Comparison of ENCODE assay signal across 9 cellular contexts in genomic region chr2:216014006-216014405, GRCh38. TPM values are rescaled to one million over a fixed set of nuclear protein-coding genes. Genes with fewer than 3 reads are reported as not detected.
DNase-seq lines count a peak whose midpoint lies in the region; ATAC-seq, FAIRE-seq and TF ChIP-seq lines count a peak whose summit lies in the region.
"Had no signal": no experiment of that assay in that cellular context is flagged by ENCODE, and none has a peak within 500 bp of the region (broad histone marks: within the 10 kb centered on the region; RNA-seq: fewer than 3 reads in every experiment).

No MANE protein-coding gene starts in this region.

- peaks cover 6% of the 10 kb centered on the region for H3K27me3 Mint-ChIP-seq in T-helper 1 cell treated with Interleukin-12 subunit alpha and Interleukin-12 subunit beta and Interleukin-4 antibody, amounts not matched to agents 30 μg/mL and 1 μg/mL, for 36 hours (ENCODE audit: low read depth)
- H3K27me3 Mint-ChIP-seq in progenitor cell of endocrine pancreas = no peaks in the 10 kb centered on the region

- no peaks in the 10 kb centered on the region for H4K20me1 ChIP-seq in endothelial cell of umbilical vein (replicated peaks; ENCODE audit: control insufficient read depth, extremely low read depth, insufficient read depth, low read length)

- POLR2A ChIA-PET in Panc1 (lab: Charles Lee) = no interaction called here
- POLR2A ChIA-PET in endothelial cell of umbilical vein (lab: Charles Lee) = no interaction called here

- H2AFZ ChIP-seq in endothelial cell of umbilical vein (ENCODE audit: low read depth, low read length) = no peak overlapping the region

- no peaks in the 10 kb centered on the region for H3K27me3 ChIP-seq in Panc1 (ENCODE audit: control insufficient read depth, insufficient read depth, low read length)
- H3K27me3 ChIP-seq in endothelial cell of umbilical vein (ENCODE audit: control insufficient read depth in 2 of 2, insufficient read depth in 2 of 2, low read length in 2 of 2) = no peaks in the 10 kb centered on the region

- BruUV-seq in Panc1 (replicated peaks; lab: Mats Ljungman, UMichigan) (no TSS peak), endothelial cell of umbilical vein (replicated peaks; lab: Mats Ljungman, UMichigan) (no TSS peak)

- no peak for TF ChIP-seq POLR2A in endothelial cell of umbilical vein (IDR thresholded peaks at IDR 0.05; ENCODE audit: low read depth, low read length)

- no peaks in the 10 kb centered on the region for H3K79me2 ChIP-seq in endothelial cell of umbilical vein (ENCODE audit: control insufficient read depth, insufficient read depth, low read length)

- no peaks in the 10 kb centered on the region for H3K9me3 Mint-ChIP-seq in T-helper 1 cell treated with Interleukin-12 subunit alpha and Interleukin-12 subunit beta and Interleukin-4 antibody, amounts not matched to agents 30 μg/mL and 1 μg/mL, for 36 hours
- no peaks in the 10 kb centered on the region for H3K9me3 Mint-ChIP-seq in progenitor cell of endocrine pancreas (ENCODE audit: low read depth)

- H3K27ac ChIP-seq in Panc1 (ENCODE audit: low read length) = peak overlapping the region; percentile 49
- no peak overlapping the region for H3K27ac ChIP-seq in endothelial cell of umbilical vein (ENCODE audit: insufficient read depth, low read depth, low read length)

- peak overlapping the region; percentile 41 for H3K4me3 Mint-ChIP-seq in T-helper 1 cell treated with Interleukin-12 subunit alpha and Interleukin-12 subunit beta and Interleukin-4 antibody, amounts not matched to agents 30 μg/mL and 1 μg/mL, for 36 hours
- H3K4me3 Mint-ChIP-seq in progenitor cell of endocrine pancreas (ENCODE audit: low read depth) = peak overlapping the region; percentile 58

- no peaks in the 10 kb centered on the region for H3K9me1 ChIP-seq in endothelial cell of umbilical vein (replicated peaks; ENCODE audit: control insufficient read depth, extremely low read depth, insufficient read depth, low read length)

- CTCF ChIA-PET in Panc1 (lab: Charles Lee) (no interaction called here), endothelial cell of umbilical vein (lab: Charles Lee) (interaction anchor here (1.1 to 1.4 kb wide), 2 partner anchors 9 to 11 kb away, joined by 3 to 4 read pairs; no protein-coding TSS in a partner anchor)

- H3K4me1 Mint-ChIP-seq in T-helper 1 cell treated with Interleukin-12 subunit alpha and Interleukin-12 subunit beta and Interleukin-4 antibody, amounts not matched to agents 30 μg/mL and 1 μg/mL, for 36 hours (ENCODE audit: low read depth) = peaks cover 46% of the 10 kb centered on the region
- H3K4me1 Mint-ChIP-seq in progenitor cell of endocrine pancreas (ENCODE audit: low read depth) = peaks cover 8% of the 10 kb centered on the region

- no peak for FAIRE-seq in endothelial cell of umbilical vein (lab: Jason Lieb, UNC)

- peaks cover 16% of the 10 kb centered on the region for H3K4me1 ChIP-seq in Panc1 (ENCODE audit: control insufficient read depth, insufficient read depth, low read length)
- peaks cover 7% of the 10 kb centered on the region for H3K4me1 ChIP-seq in endothelial cell of umbilical vein (ENCODE audit: control insufficient read depth, extremely low read depth, insufficient read depth, low read length)

- no peak overlapping the region for H3K4me3 ChIP-seq in Panc1 (ENCODE audit: low read depth in 2 of 2, low read length in 2 of 2)
- peak overlapping the region in 1 of 3 experiments; percentile 23 for H3K4me3 ChIP-seq in endothelial cell of umbilical vein (replicated peaks in 1 of 3; ENCODE audit: insufficient read depth in 1 of 3, low read depth in 1 of 3, low read length in 3 of 3)

- H3K9me3 ChIP-seq in Panc1 (ENCODE audit: control insufficient read depth, insufficient read depth, low read depth, low read length) (no peaks in the 10 kb centered on the region), endothelial cell of umbilical vein (replicated peaks; ENCODE audit: control insufficient read depth, insufficient read depth, low read length) (no peaks in the 10 kb centered on the region)

- no peak for ATAC-seq in Panc1
- no peak for ATAC-seq in HG03571 (IDR thresholded peaks at IDR 0.05; ENCODE audit: unreplicated experiment)

- peaks cover 10% of the 10 kb centered on the region for H3K36me3 Mint-ChIP-seq in T-helper 1 cell treated with Interleukin-12 subunit alpha and Interleukin-12 subunit beta and Interleukin-4 antibody, amounts not matched to agents 30 μg/mL and 1 μg/mL, for 36 hours (ENCODE audit: low read depth)
- H3K36me3 Mint-ChIP-seq in progenitor cell of endocrine pancreas (ENCODE audit: insufficient read depth) = peaks cover 1% of the 10 kb centered on the region

- in situ Hi-C loops in Panc1 (cut with HindIII; ENCODE audit: low pct_unique_long_range_greater_than_20kb, low sequenced_read_pairs) = no loop called here

- intact Hi-C loops in Panc1 (cut with micrococcal nuclease; ENCODE audit: unreplicated experiment) (no loop called here), endothelial cell of umbilical vein (cut with micrococcal nuclease) (no loop called here)

- peak overlapping the region; percentile 63 for H3K4me2 ChIP-seq in endothelial cell of umbilical vein (ENCODE audit: insufficient read depth, low read length)

- TF ChIP-seq CTCF in Panc1 (IDR thresholded peaks at IDR 0.05) (no peak), endothelial cell of umbilical vein (IDR thresholded peaks at IDR 0.05; ENCODE audit: extremely low read depth in 1 of 2, insufficient read depth in 1 of 2, low read depth in 1 of 2, low read length in 2 of 2) (no peak), progenitor cell of endocrine pancreas (IDR thresholded peaks at IDR 0.05; ENCODE audit: unreplicated experiment) (no peak)

- DNase-seq in T-helper 1 cell (no peak), Panc1 (ENCODE audit: low read depth, low spot score) (no peak), endothelial cell of umbilical vein (ENCODE audit: low read depth, low spot score) (no peak), progenitor cell of endocrine pancreas (ENCODE audit: low spot score, unreplicated experiment) (no peak), NCI-H187 (lab: John Stamatoyannopoulos, UW) (no peak)
- no peak for DNase-seq in stimulated activated CD4-positive, alpha-beta T cell treated with anti-CD3 and anti-CD28 coated beads, Interleukin-4, amount 100 ng/mL, for 24 hours
- DNase-seq: GF-D8 had no signal

- no peak overlapping the region for H3K9ac ChIP-seq in endothelial cell of umbilical vein (replicated peaks; ENCODE audit: extremely low read depth, insufficient read depth, low read length)

- dilution Hi-C loops in endothelial cell of umbilical vein (cut with MboI; ENCODE audit: extremely low pct_ligation_motif_present, low sequenced_read_pairs) = no loop called here

- H3K27ac Mint-ChIP-seq in T-helper 1 cell treated with Interleukin-12 subunit alpha and Interleukin-12 subunit beta and Interleukin-4 antibody, amounts not matched to agents 30 μg/mL and 1 μg/mL, for 36 hours = no peak overlapping the region
- no peak overlapping the region for H3K27ac Mint-ChIP-seq in progenitor cell of endocrine pancreas

- H3K36me3 ChIP-seq in Panc1 (ENCODE audit: control insufficient read depth, insufficient read depth, low read length) (no peaks in the 10 kb centered on the region; the same call in 1 of the 2 replicates), endothelial cell of umbilical vein (ENCODE audit: control insufficient read depth in 2 of 2, extremely low read depth in 1 of 2, insufficient read depth in 2 of 2, low read length in 2 of 2) (no peaks in the 10 kb centered on the region)

TF ChIP-seq in endothelial cell of umbilical vein, 7 proteins besides CTCF, POLR2A, EP300 and RAD21:
- TF ChIP-seq JUN (IDR thresholded peaks at IDR 0.05; ENCODE audit: borderline replicate concordance, insufficient read depth, insufficient read length, low read depth) (no peak), POLR2AphosphoS5 (IDR thresholded peaks at IDR 0.05; ENCODE audit: insufficient read depth, low read depth, low read length) (no peak)

RNA-seq across cellular contexts. Expression of gene MREG, which starts 0.7 kb away (rescaled TPM):
- 19.2 TPM for total RNA-seq in Panc1 (2021; ENCODE audit: unreplicated experiment)
- polyA plus RNA-seq in Panc1 (2012; ENCODE audit: insufficient read length) = 10.7 TPM
- total RNA-seq in endothelial cell of umbilical vein = 3.1 and 3.9 TPM in 2 replicates
- 0.37 and 0.41 TPM in 2 replicates for polyA plus RNA-seq in endothelial cell of umbilical vein
- 0.53 and 0.72 TPM in 2 replicates for polyA plus RNA-seq in endothelial cell of umbilical vein (2011; cell fraction: cytosol; rRNA removed)
- polyA plus RNA-seq in endothelial cell of umbilical vein (2011; cell fraction: nucleus; rRNA removed) = 1.0 and 1.1 TPM in 2 replicates
- 2.5 and 4.1 TPM in 2 replicates for polyA plus RNA-seq in endothelial cell of umbilical vein (2012)
- polyA minus RNA-seq in endothelial cell of umbilical vein = 0.58 and 1.6 TPM in 2 replicates
- 3.2 TPM for polyA minus RNA-seq in endothelial cell of umbilical vein (2011; cell fraction: cytosol; rRNA and poly(A)+ RNA removed)
- 0.43 and 0.53 TPM in 2 replicates for polyA minus RNA-seq in endothelial cell of umbilical vein (2011; cell fraction: nucleus; rRNA and poly(A)+ RNA removed)
- 22.8 and 26.8 TPM in 2 replicates for total RNA-seq in progenitor cell of endocrine pancreas
